Comparison of ENCODE assay signal across 23 cellular contexts in the genomic region with DNA sequence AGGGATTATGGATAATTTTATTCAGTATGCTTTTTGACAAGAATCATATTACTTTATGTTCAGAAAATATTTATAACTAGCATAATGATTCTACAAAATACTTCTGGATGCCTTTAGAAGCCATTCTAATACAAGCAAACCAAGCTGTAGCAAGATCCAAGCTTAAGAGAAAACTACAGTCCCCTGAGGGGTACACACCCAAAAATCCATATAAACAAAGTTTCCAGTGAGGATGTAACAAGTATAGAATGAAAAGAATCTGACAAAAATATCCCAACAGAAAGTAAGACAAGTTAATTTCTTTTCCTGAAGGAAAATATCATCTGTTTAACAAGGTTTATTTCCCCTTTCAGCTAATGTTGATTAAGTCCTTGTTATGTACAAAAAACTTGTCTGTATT. TPM values are rescaled to one million over a fixed set of nuclear protein-coding genes. Genes with fewer than 3 reads are reported as not detected.
DNase-seq lines count a peak whose midpoint lies in the region; ATAC-seq, FAIRE-seq and TF ChIP-seq lines count a peak whose summit lies in the region.
"Had no signal": no experiment of that assay in that cellular context is flagged by ENCODE, and none has a peak within 500 bp of the region (broad histone marks: within the 10 kb centered on the region; RNA-seq: fewer than 3 reads in every experiment).

No MANE protein-coding gene starts in this region.

- no peaks in the 10 kb centered on the region for H4K20me1 ChIP-seq in GM23248 (ENCODE audit: insufficient read depth)

- POLR2A ChIA-PET in A549 (lab: Yijun Ruan, JAX), result no interaction called here

- H3K36me3 ChIP-seq in GM23248 (ENCODE audit: low read depth), result no peaks in the 10 kb centered on the region

- H3F3A ChIP-seq in GM23248 (ENCODE audit: insufficient read depth), result peaks cover 27% of the 10 kb centered on the region

- TF ChIP-seq POLR2A in A549 (IDR thresholded peaks at IDR 0.05; ENCODE audit: low read length), result no peak

- H3K9me2 ChIP-seq in GM23248 (ENCODE audit: insufficient read depth), result no peaks in the 10 kb centered on the region

- ATAC-seq in A549 (no peak), HG03342 (IDR thresholded peaks at IDR 0.05; ENCODE audit: unreplicated experiment) (no peak)

- H3K27ac ChIP-seq in A549 (peak overlapping the region; percentile 68 to 82; a peak in 5 of 6 replicates), GM23248 (no peak overlapping the region)
- H3K27ac ChIP-seq: PC-9, SK-N-MC had no signal

- TF ChIP-seq EP300 in A549 (IDR thresholded peaks at IDR 0.05), result no peak

- peak overlapping the region; percentile 8; the same call in 1 of the 2 replicates for H3K9ac ChIP-seq in GM23248

- in situ Hi-C loops in GM23248 (cut with MboI), result no loop called here

- no peak for TF ChIP-seq RAD21 in A549 (conservative IDR thresholded peaks at IDR 0.05 in 1 of 2, IDR thresholded peaks at IDR 0.05 in 1 of 2)

- H3K36me3 Mint-ChIP-seq in osteocyte (ENCODE audit: unreplicated experiment), result no peaks in the 10 kb centered on the region

- TF ChIP-seq CTCF in A549 (IDR thresholded peaks at IDR 0.05), result no peak
- no peak for TF ChIP-seq CTCF in osteocyte (IDR thresholded peaks at IDR 0.05)

- H3K27me3 Mint-ChIP-seq in osteocyte (ENCODE audit: unreplicated experiment), result no peaks in the 10 kb centered on the region
- H3K27me3 Mint-ChIP-seq: CD4-positive, alpha-beta memory T cell had no signal

- peaks cover 74% of the 10 kb centered on the region for H3K79me2 ChIP-seq in GM23248 (ENCODE audit: insufficient read depth)

- no peaks in the 10 kb centered on the region for H3K9me3 Mint-ChIP-seq in osteocyte (ENCODE audit: unreplicated experiment)

- no peak overlapping the region; the same call in 2 of the 3 replicates for H3K4me3 ChIP-seq in A549
- peak overlapping the region; percentile 8; the same call in 1 of the 2 replicates for H3K4me3 ChIP-seq in GM23248
- H3K4me3 ChIP-seq: PC-9, SK-N-MC had no signal

- H3K4me2 ChIP-seq in A549 (peak overlapping the region; percentile 97), GM23248 (ENCODE audit: unreplicated experiment) (peak overlapping the region; percentile 57)
- H3K4me2 ChIP-seq: PC-9 had no signal

- H3K9me3 ChIP-seq in A549 (no peaks in the 10 kb centered on the region), GM23248 (ENCODE audit: low read depth) (no peaks in the 10 kb centered on the region)

- CTCF ChIA-PET in A549 (lab: Yijun Ruan, JAX), result interaction anchor here (1.7 kb wide), 1 partner anchor 57 kb away, joined by 5 read pairs; no protein-coding TSS in a partner anchor

- H3K27ac Mint-ChIP-seq in osteocyte (ENCODE audit: unreplicated experiment), result peak overlapping the region; percentile 86
- H3K27ac Mint-ChIP-seq: CD4-positive, alpha-beta memory T cell had no signal

- FAIRE-seq in A549 (lab: Jason Lieb, UNC), result no peak
- FAIRE-seq: A204.1, GM18507 had no signal

- H3K27me3 ChIP-seq in GM23248 (replicated peaks; ENCODE audit: insufficient read depth), result no peaks in the 10 kb centered on the region

- DNase-seq in A549 (ENCODE audit: low read depth in 1 of 2, low spot score in 1 of 2) (no peak), GM23248 (peak; percentile 8), dedifferentiated amniotic fluid mesenchymal stem cell (ENCODE audit: extremely low spot score) (peak; percentile 52), osteocyte (ENCODE audit: extremely low spot score, unreplicated experiment) (no peak), NCI-H446 treated with DMSO at 0.1 percent for 48 hours (lab: John Stamatoyannopoulos, UW) (no peak), NCI-H187 (lab: John Stamatoyannopoulos, UW) (no peak), HK-2 (ENCODE audit: unreplicated experiment) (no peak)
- DNase-seq: CD4-positive, alpha-beta memory T cell; DMS153; GDM1; KBM-7; NCI-H1092; NCI-H1436; NCI-H1930; NCI-H510A; NCI-H748 treated with DMSO at 0.1 percent for 48 hours; PC-9; RPMI8226; SHP77 had no signal

- H3K4me1 ChIP-seq in A549 (peaks cover 70% of the 10 kb centered on the region), GM23248 (ENCODE audit: insufficient read depth) (peaks cover 46% of the 10 kb centered on the region)

- peaks cover 45% of the 10 kb centered on the region for H3K4me1 Mint-ChIP-seq in osteocyte (ENCODE audit: unreplicated experiment)

- no peak overlapping the region for H3K4me3 Mint-ChIP-seq in osteocyte (ENCODE audit: unreplicated experiment)
- H3K4me3 Mint-ChIP-seq: CD4-positive, alpha-beta memory T cell had no signal

- no peak overlapping the region for H2AFZ ChIP-seq in GM23248
- H2AFZ ChIP-seq: PC-9 had no signal

TF ChIP-seq in A549, 52 proteins besides CTCF, POLR2A, EP300 and RAD21:
- TF ChIP-seq NPAS2 (CRISPR knock-in tag; IDR thresholded peaks at IDR 0.05; ENCODE audit: borderline replicate concordance), result no peak

RNA-seq across cellular contexts. Expression of a gene that starts 53.9 kb away (rescaled TPM):
- polyA plus RNA-seq in A549 (2011; rRNA removed), result 47.6 and 50.8 TPM in 2 replicates
- polyA plus RNA-seq in A549 (2012; cell fraction: cytosol; rRNA removed), result 9.0 and 10.1 TPM in 2 replicates
- 3.3 and 3.6 TPM in 2 replicates for polyA plus RNA-seq in A549 (2012; cell fraction: nucleus; rRNA removed)
- polyA plus RNA-seq in A549 (2017; fragmentation: RNase III; extraction: RNeasy Plus Mini Kit Qiagen cat#74134 plus additional on column Dnase treatment), result 13.0 to 15.3 TPM (median 14.3 TPM) in 3 replicates
- polyA minus RNA-seq in A549 (2011; rRNA and poly(A)+ RNA removed), result 23.0 and 23.6 TPM in 2 replicates
- total RNA-seq in GM23248 (2014; rRNA removed; shearing (Covaris generic)), result 11.9 and 12.1 TPM in 2 replicates
- polyA plus RNA-seq in GM23248 (2016; fragmentation: Nextera tagmentation; extraction: Ambion mirVana), result 7.1 and 7.5 TPM in 2 replicates
- 19.5 and 20.6 TPM in 2 replicates for total RNA-seq in osteocyte

Comparison
In these comparisons a context has a peak if more than half of its experiments do, and no peak if none do; other contexts are left out.
1. DNase-seq: peak in GM23248 (single experiment) and dedifferentiated amniotic fluid mesenchymal stem cell (single experiment); none in A549 (0 of 2), osteocyte (single experiment), NCI-H446 treated with DMSO at 0.1 percent for 48 hours (single experiment), NCI-H187 (0 of 2) and HK-2 (single experiment).